Comparison of ENCODE assay signal across 21 cellular contexts in the genomic region with DNA sequence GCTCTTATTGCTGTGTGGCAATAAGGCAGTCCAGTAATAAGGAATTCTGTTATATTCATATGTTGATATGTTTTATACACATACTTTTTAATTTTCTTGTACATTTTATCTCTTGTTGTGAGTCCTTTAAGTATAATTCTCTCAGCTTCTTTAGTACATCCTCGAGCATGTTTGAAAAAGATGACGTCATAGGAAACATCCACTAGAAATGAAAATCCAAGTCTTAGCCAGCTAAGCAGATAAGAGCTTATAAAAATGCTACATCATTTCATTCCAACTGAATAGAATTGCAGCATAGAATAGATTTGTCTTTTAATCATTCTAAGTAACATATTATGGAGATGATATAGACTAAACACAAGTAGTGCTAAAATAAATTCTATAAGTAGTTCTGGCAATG.
DNase-seq lines count a peak whose midpoint lies in the region; FAIRE-seq and TF ChIP-seq lines count a peak whose summit lies in the region.
"Had no signal": no experiment of that assay in that cellular context is flagged by ENCODE, and none has a peak within 500 bp of the region (broad histone marks: within the 10 kb centered on the region; RNA-seq: fewer than 3 reads in every experiment).

No MANE protein-coding gene starts in this region.

- no peaks in the 10 kb centered on the region for H3K27me3 ChIP-seq in adipocyte (replicated peaks; ENCODE audit: control insufficient read depth, insufficient read depth, low read length)

- no peak overlapping the region for H3K27ac ChIP-seq in HEK293 (ENCODE audit: extremely low read depth, low read depth, low read length)
- H3K27ac ChIP-seq: C4-2B had no signal

- H3K4me3 ChIP-seq in HEK293 (ENCODE audit: low read depth, low read length): no peak overlapping the region
- H3K4me3 ChIP-seq in adipocyte (ENCODE audit: low read length): no peak overlapping the region
- H3K4me3 ChIP-seq in fibroblast of pulmonary artery (replicated peaks; ENCODE audit: low read depth, low read length): no peak overlapping the region
- H3K4me3 ChIP-seq: GM23338 had no signal

- H3K36me3 ChIP-seq in HEK293 (ENCODE audit: control insufficient read depth in 2 of 2, insufficient read depth in 1 of 2, low read length in 2 of 2) (no peaks in the 10 kb centered on the region), adipocyte (ENCODE audit: control insufficient read depth, insufficient read depth, low read length, severe bottlenecking) (no peaks in the 10 kb centered on the region)

- H3K9me3 ChIP-seq in HEK293 (ENCODE audit: control insufficient read depth, insufficient read depth, low read depth, low read length): no peaks in the 10 kb centered on the region
- H3K9me3 ChIP-seq in adipocyte (ENCODE audit: control insufficient read depth, low read length): peaks cover 6% of the 10 kb centered on the region

- POLR2A ChIA-PET in HEK293 (lab: Yijun Ruan, JAX): no interaction called here

- TF ChIP-seq CTCF in D721Med (IDR thresholded peaks at IDR 0.05; ENCODE audit: insufficient read depth, missing control alignments): no peak
- no peak for TF ChIP-seq CTCF in HEK293 (tag by site-specific recombination; IDR thresholded peaks at IDR 0.05)
- TF ChIP-seq CTCF in fibroblast of pulmonary artery (IDR thresholded peaks at IDR 0.05; ENCODE audit: low read length, missing control alignments): no peak

- H3K4me1 ChIP-seq in HEK293 (ENCODE audit: control insufficient read depth, insufficient read depth, low read length) (no peaks in the 10 kb centered on the region), adipocyte (ENCODE audit: control insufficient read depth, insufficient read depth, low read length) (no peaks in the 10 kb centered on the region)

- peak; percentile 46 for FAIRE-seq in D721Med (lab: Jason Lieb, UNC)
- FAIRE-seq: GM12892, GM18507, H54, HTR-8/SVneo had no signal

- intact Hi-C loops in posterior vena cava (cut with DNase I): no loop called here

- CTCF ChIA-PET in HEK293 (lab: Yijun Ruan, JAX): interaction anchor here (0.6 kb wide), 2 partner anchors 12 to 869 kb away, joined by 3 read pairs; no protein-coding TSS in a partner anchor

- no peak overlapping the region for H3K9ac ChIP-seq in adipocyte (ENCODE audit: low read length)

- DNase-seq in D721Med (ENCODE audit: insufficient read length, low spot score) (no peak), adipocyte (ENCODE audit: low read depth) (peak; percentile 10), fibroblast of pulmonary artery (ENCODE audit: low read depth) (peak; percentile 43), superior temporal gyrus (ENCODE audit: extremely low spot score) (no peak), posterior vena cava (ENCODE audit: low spot score) (no peak)
- no peak for DNase-seq in stimulated activated CD4-positive, alpha-beta T cell treated with anti-CD3 and anti-CD28 coated beads, Interleukin-15, amount 100 ng/mL, for 24 hours
- DNase-seq: ACHN; AML-193; CD4-positive, alpha-beta T cell; DMS 273 treated with DMSO at 0.1 percent for 48 hours; DMS79; GDM1; HCEC 1CT; HFFc6 had no signal

TF ChIP-seq in HEK293, 187 proteins besides CTCF, POLR2A, EP300 and RAD21:
- TF ChIP-seq, protein P1, sequence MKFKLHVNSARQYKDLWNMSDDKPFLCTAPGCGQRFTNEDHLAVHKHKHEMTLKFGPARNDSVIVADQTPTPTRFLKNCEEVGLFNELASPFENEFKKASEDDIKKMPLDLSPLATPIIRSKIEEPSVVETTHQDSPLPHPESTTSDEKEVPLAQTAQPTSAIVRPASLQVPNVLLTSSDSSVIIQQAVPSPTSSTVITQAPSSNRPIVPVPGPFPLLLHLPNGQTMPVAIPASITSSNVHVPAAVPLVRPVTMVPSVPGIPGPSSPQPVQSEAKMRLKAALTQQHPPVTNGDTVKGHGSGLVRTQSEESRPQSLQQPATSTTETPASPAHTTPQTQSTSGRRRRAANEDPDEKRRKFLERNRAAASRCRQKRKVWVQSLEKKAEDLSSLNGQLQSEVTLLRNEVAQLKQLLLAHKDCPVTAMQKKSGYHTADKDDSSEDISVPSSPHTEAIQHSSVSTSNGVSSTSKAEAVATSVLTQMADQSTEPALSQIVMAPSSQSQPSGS (tag by site-specific recombination; IDR thresholded peaks at IDR 0.05; ENCODE audit: low read depth): peak; percentile 86
- TF ChIP-seq KLF16 (tag by site-specific recombination; IDR thresholded peaks at IDR 0.05): no peak

Comparison
In these comparisons a context has a peak if more than half of its experiments do, and no peak if none do; other contexts are left out.
1. DNase-seq: peak in adipocyte (single experiment) and fibroblast of pulmonary artery (single experiment); none in D721Med (single experiment), superior temporal gyrus (single experiment), posterior vena cava (single experiment) and stimulated activated CD4-positive, alpha-beta T cell treated with anti-CD3 and anti-CD28 coated beads, Interleukin-15, amount 100 ng/mL, for 24 hours (single experiment).